ENCODE assay signal across 8 cellular contexts in genomic region chr20:41145821-41146620, GRCh38. TPM values are rescaled to one million over a fixed set of nuclear protein-coding genes. Genes with fewer than 3 reads are reported as not detected.
DNase-seq lines count a peak whose midpoint lies in the region; ATAC-seq, FAIRE-seq and TF ChIP-seq lines count a peak whose summit lies in the region.

No MANE protein-coding gene starts in this region.

- intact Hi-C loops in activated CD4-positive, alpha-beta T cell treated with anti-CD3 and anti-CD28 coated beads for 36 hours (cut with DNase I, micrococcal nuclease): loop anchor here in 1 of 2 experiments (1.0 kb wide), 1 partner anchor 10 kb away; no protein-coding TSS in a partner anchor
- intact Hi-C loops in right lobe of liver (cut with DNase I): no loop called here
- intact Hi-C loops in testis (cut with DNase I; ENCODE audit: low total_unique reads): no loop called here

- H3K27ac ChIP-seq in caudate nucleus (ENCODE audit: low read depth, low read length) (peak overlapping the region; percentile 72), right lobe of liver (no peak overlapping the region), testis (peak overlapping the region in 1 of 2 donors; percentile 53)

- H3K36me3 Mint-ChIP-seq in activated CD4-positive, alpha-beta T cell treated with anti-CD3 and anti-CD28 coated beads for 36 hours (ENCODE audit: low read depth): peaks cover 51% of the 10 kb centered on the region

- no peak overlapping the region for H3K4me3 Mint-ChIP-seq in activated CD4-positive, alpha-beta T cell treated with anti-CD3 and anti-CD28 coated beads for 36 hours

- WGBS in right lobe of liver (ENCODE audit: insufficient coverage, low coverage, low lambda C conversion rate, missing lambda C conversion rate): 50% methylated on average over 2 of the region's 12 CpGs
- 53 to 74% methylated on average over 8 to 12 of the region's 12 CpGs for WGBS in testis, 2 donors

- TF ChIP-seq POLR2A in right lobe of liver (IDR thresholded peaks at IDR 0.05) (no peak), testis (IDR thresholded peaks at IDR 0.05) (no peak), GM12891 (IDR thresholded peaks at IDR 0.05; ENCODE audit: low read depth, low read length) (no peak)

- CTCF ChIA-PET in activated CD4-positive, alpha-beta T cell treated with anti-CD3 and anti-CD28 coated beads for 36 hours (lab: Charles Lee): interaction anchor here (1.1 to 3.8 kb wide), 4 partner anchors 8 to 51 kb away, joined by 4 to 31 read pairs (median 10); no protein-coding TSS in a partner anchor

- DNase-seq in activated CD4-positive, alpha-beta T cell treated with anti-CD3 and anti-CD28 coated beads for 36 hours: no peak
- no peak for DNase-seq in activated CD4-positive, alpha-beta T cell treated with anti-CD3 and anti-CD28 coated beads for 1 hour
- DNase-seq in caudate nucleus (lab: John Stamatoyannopoulos, UW): peak in 34 of 61 donors; percentile 19 to 80 (median 46)
- no peak for DNase-seq in right lobe of liver
- DNase-seq in testis: peak; percentile 25
- no peak for DNase-seq in GM12891 (ENCODE audit: insufficient read length, low spot score)
- DNase-seq in cerebellar nuclear complex (lab: John Stamatoyannopoulos, UW): no peak

- H3K4me1 Mint-ChIP-seq in activated CD4-positive, alpha-beta T cell treated with anti-CD3 and anti-CD28 coated beads for 36 hours: peaks cover 97% of the 10 kb centered on the region

- H3K4me1 ChIP-seq in right lobe of liver: no peaks in the 10 kb centered on the region
- H3K4me1 ChIP-seq in testis: peaks cover 32% of the 10 kb centered on the region

- H3K4me3 ChIP-seq in right lobe of liver (no peak overlapping the region), testis (no peak overlapping the region)

- peak overlapping the region; percentile 84 for H3K27ac Mint-ChIP-seq in activated CD4-positive, alpha-beta T cell treated with anti-CD3 and anti-CD28 coated beads for 36 hours

- no peaks in the 10 kb centered on the region for H3K27me3 Mint-ChIP-seq in activated CD4-positive, alpha-beta T cell treated with anti-CD3 and anti-CD28 coated beads for 36 hours

- ATAC-seq in activated CD4-positive, alpha-beta T cell treated with anti-CD3 and anti-CD28 coated beads for 36 hours: no peak
- ATAC-seq in right lobe of liver (peak; percentile 7 to 27 (median 20)), GM19395 (IDR thresholded peaks at IDR 0.05; ENCODE audit: unreplicated experiment) (no peak)

- no peak for TF ChIP-seq CTCF in right lobe of liver (IDR thresholded peaks at IDR 0.05)
- TF ChIP-seq CTCF in testis (IDR thresholded peaks at IDR 0.05): no peak

- H3K36me3 ChIP-seq in right lobe of liver (no peaks in the 10 kb centered on the region), testis (ENCODE audit: low read depth, missing control alignments) (no peaks in the 10 kb centered on the region)

- no peaks in the 10 kb centered on the region for H3K9me3 ChIP-seq in right lobe of liver
- H3K9me3 ChIP-seq in testis: no peaks in the 10 kb centered on the region

- no peaks in the 10 kb centered on the region for H3K27me3 ChIP-seq in right lobe of liver
- no peaks in the 10 kb centered on the region for H3K27me3 ChIP-seq in testis

- no peaks in the 10 kb centered on the region for H3K9me3 Mint-ChIP-seq in activated CD4-positive, alpha-beta T cell treated with anti-CD3 and anti-CD28 coated beads for 36 hours (ENCODE audit: low read depth)

- FAIRE-seq in GM12891 (lab: Jason Lieb, UNC): no peak

- POLR2A ChIA-PET in activated CD4-positive, alpha-beta T cell treated with anti-CD3 and anti-CD28 coated beads for 36 hours (lab: Charles Lee): interaction anchor here (1.5 kb wide), 1 partner anchor 11 kb away, joined by 7 read pairs; no protein-coding TSS in a partner anchor

TF ChIP-seq in GM12891, 5 proteins besides CTCF, POLR2A, EP300 and RAD21:
- TF ChIP-seq PAX5 (IDR thresholded peaks at IDR 0.05; ENCODE audit: insufficient read depth, low read length, severe bottlenecking) (no peak), SPI1 (IDR thresholded peaks at IDR 0.05; ENCODE audit: low read depth, low read length) (no peak), POU2F2 (IDR thresholded peaks at IDR 0.05; ENCODE audit: low read depth, low read length) (no peak), TAF1 (IDR thresholded peaks at IDR 0.05; ENCODE audit: low read depth, low read length) (no peak), POLR2AphosphoS5 (IDR thresholded peaks at IDR 0.05; ENCODE audit: low read depth, low read length) (no peak)

RNA-seq across cellular contexts. Expression of gene PLCG1, which starts 8.7 kb away (rescaled TPM):
- 100 to 1,000 TPM; 185 to 230 TPM for total RNA-seq in activated CD4-positive, alpha-beta T cell treated with anti-CD3 and anti-CD28 coated beads for 36 hours
- total RNA-seq in right lobe of liver: 10 to 100 TPM in 5 of 6 experiments, 1 to 10 TPM in 1; 9.5 to 22.6 (median 16.6) TPM
- 100 to 1,000 TPM; 184 to 186 TPM for total RNA-seq in testis
- 118 TPM for polyA plus RNA-seq in testis (ENCODE audit: insufficient read depth, low read depth, low replicate concordance)
- polyA plus RNA-seq in GM12891 (2012; ENCODE audit: low read depth, missing spikeins): 70.7 TPM

Comparison
In these comparisons a context has a peak if more than half of its experiments do, and no peak if none do; other contexts are left out.
1. ATAC-seq: peak in right lobe of liver (4 of 4); none in activated CD4-positive, alpha-beta T cell treated with anti-CD3 and anti-CD28 coated beads for 36 hours (single experiment) and GM19395 (single experiment).
2. DNase-seq: peak in caudate nucleus (34 of 61) and testis (single experiment); none in activated CD4-positive, alpha-beta T cell treated with anti-CD3 and anti-CD28 coated beads for 36 hours (single experiment), activated CD4-positive, alpha-beta T cell treated with anti-CD3 and anti-CD28 coated beads for 1 hour (single experiment), right lobe of liver (0 of 3), GM12891 (single experiment) and cerebellar nuclear complex (0 of 2).
3. RNA of gene PLCG1, which starts 8.7 kb away (total RNA-seq): 185 to 230 TPM in activated CD4-positive, alpha-beta T cell treated with anti-CD3 and anti-CD28 coated beads for 36 hours and 184 to 186 TPM in testis; 9.5 to 22.6 TPM in right lobe of liver; every median in the first group is over 4 times any median in the second.